ENCODE assay signal across 17 cellular contexts in the genomic region with DNA sequence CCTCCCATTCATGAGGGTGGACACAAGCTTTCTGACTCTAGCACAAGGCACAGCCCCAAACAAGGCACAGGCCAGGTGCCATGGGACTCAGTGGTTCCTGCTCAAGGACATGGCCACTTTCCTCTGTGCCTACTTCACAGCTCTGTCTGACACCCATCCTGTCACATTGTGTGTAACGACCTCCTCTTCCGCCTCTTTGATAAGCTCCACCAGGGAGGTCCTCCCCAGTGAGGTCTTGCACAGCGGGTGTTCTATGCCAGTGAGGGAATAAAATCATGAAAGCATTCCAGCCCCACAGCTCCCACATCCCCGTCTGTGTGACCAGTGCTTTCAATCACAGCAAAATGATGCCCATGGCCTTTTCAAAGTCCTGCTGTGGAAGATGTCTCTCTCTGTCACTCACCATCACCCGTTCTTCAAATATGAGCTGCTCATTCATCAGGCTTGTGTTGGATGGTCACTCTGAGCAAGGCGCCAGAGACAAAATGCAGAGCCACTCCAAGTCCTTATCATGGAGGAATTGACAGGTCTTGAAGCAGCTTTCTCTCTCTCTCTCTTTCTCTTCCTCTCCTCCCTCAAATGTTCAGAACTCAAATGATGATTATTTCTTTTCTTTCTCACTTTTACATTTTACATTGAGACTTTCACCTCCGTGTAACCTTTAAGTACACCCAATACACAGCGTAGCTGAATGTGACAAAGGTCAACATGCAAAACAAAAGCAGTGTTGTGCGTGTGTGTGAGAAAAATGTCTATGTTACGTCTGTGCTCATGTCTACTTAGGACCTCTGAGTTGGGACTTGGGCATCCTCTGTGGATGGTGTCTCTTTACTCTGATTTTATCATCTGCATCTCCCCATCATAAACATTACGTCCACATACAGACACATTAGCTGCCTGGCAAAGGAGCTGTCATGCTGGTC.
"Had no signal": no experiment of that assay in that cellular context is flagged by ENCODE, and none has a peak within 500 bp of the region (broad histone marks: within the 10 kb centered on the region; RNA-seq: fewer than 3 reads in every experiment).

No MANE protein-coding gene starts in this region.

- DNase-seq: activated CD4-positive, alpha-beta T cell treated with anti-CD3 and anti-CD28 coated beads for 1 hour; activated CD4-positive, alpha-beta T cell treated with anti-CD3 and anti-CD28 coated beads, Interleukin-2, amount 50 U/mL, for 48 hours; activated T-cell treated with anti-CD3 and anti-CD28 coated beads, Interleukin-2, amount 50 U/mL, for 72 hours; caudate nucleus; effector CD8-positive, alpha-beta T cell; islet precursor cell; left ventricle myocardium inferior; posterior cingulate gyrus; upper lobe of right lung had no signal

- H3K4me1 Mint-ChIP-seq: memory B cell had no signal

- H3K36me3 ChIP-seq: gastroesophageal sphincter, left ventricle myocardium inferior, neutrophil, right atrium auricular region, upper lobe of right lung had no signal

- ATAC-seq: activated T-cell treated with anti-CD3 and anti-CD28 coated beads, Interleukin-2, amount 50 U/mL, for 72 hours; gastroesophageal sphincter; stimulated activated effector memory CD8-positive, alpha-beta T cell treated with anti-CD3 and anti-CD28 coated beads, Interleukin-12 subunit alpha, Interleukin-12 subunit beta, amount 100 ng/mL, for 72 hours; upper lobe of right lung had no signal

- H3K27me3 ChIP-seq: gastroesophageal sphincter, right atrium auricular region, upper lobe of right lung had no signal

- H3K4me3 ChIP-seq: coronary artery, gastroesophageal sphincter, left ventricle myocardium inferior, right atrium auricular region, smooth muscle cell, upper lobe of right lung had no signal

- H3K27ac Mint-ChIP-seq: activated T-cell treated with anti-CD3 and anti-CD28 coated beads, Interleukin-2, amount 50 U/mL, for 72 hours; memory B cell; stimulated activated effector memory CD8-positive, alpha-beta T cell treated with anti-CD3 and anti-CD28 coated beads, Interleukin-12 subunit alpha, Interleukin-12 subunit beta, amount 100 ng/mL, for 72 hours had no signal

- H3K36me3 Mint-ChIP-seq: memory B cell; stimulated activated effector memory CD8-positive, alpha-beta T cell treated with anti-CD3 and anti-CD28 coated beads, Interleukin-12 subunit alpha, Interleukin-12 subunit beta, amount 100 ng/mL, for 72 hours had no signal

- H3K9me3 Mint-ChIP-seq: activated T-cell treated with anti-CD3 and anti-CD28 coated beads, Interleukin-2, amount 50 U/mL, for 72 hours; memory B cell; stimulated activated effector memory CD8-positive, alpha-beta T cell treated with anti-CD3 and anti-CD28 coated beads, Interleukin-12 subunit alpha, Interleukin-12 subunit beta, amount 100 ng/mL, for 72 hours had no signal

- H3K4me3 Mint-ChIP-seq: activated T-cell treated with anti-CD3 and anti-CD28 coated beads, Interleukin-2, amount 50 U/mL, for 72 hours; memory B cell; stimulated activated effector memory CD8-positive, alpha-beta T cell treated with anti-CD3 and anti-CD28 coated beads, Interleukin-12 subunit alpha, Interleukin-12 subunit beta, amount 100 ng/mL, for 72 hours had no signal

- H3K4me1 ChIP-seq: left ventricle myocardium inferior, right atrium auricular region had no signal

- H3K27ac ChIP-seq: coronary artery, epithelial cell of prostate, gastroesophageal sphincter, left ventricle myocardium inferior, neutrophil, right atrium auricular region, upper lobe of right lung had no signal

- H3K9me3 ChIP-seq: gastroesophageal sphincter, left ventricle myocardium inferior, neutrophil, right atrium auricular region, upper lobe of right lung had no signal
